In genomic region chr7:18667466-18667865, GRCh38 we compare ENCODE assay signal across 11 cellular contexts.
DNase-seq lines count a peak whose midpoint lies in the region; ATAC-seq and TF ChIP-seq lines count a peak whose summit lies in the region.
"Had no signal": no experiment of that assay in that cellular context is flagged by ENCODE, and none has a peak within 500 bp of the region (broad histone marks: within the 10 kb centered on the region; RNA-seq: fewer than 3 reads in every experiment).

No MANE protein-coding gene starts in this region.

- H3K4me3 Mint-ChIP-seq in HFFc6 = 0 out of 2 replicates have a peak overlapping the region, but pooled peaks have one; percentile 4
- H3K4me3 Mint-ChIP-seq: H9 had no signal

- no peak for TF ChIP-seq CTCF in HFFc6 (IDR thresholded peaks at IDR 0.05)

- H3K9me3 Mint-ChIP-seq in HFFc6 = no peaks in the 10 kb centered on the region
- H3K9me3 Mint-ChIP-seq: H9 had no signal

- DNase-seq in HFFc6 = peak; percentile 64
- peak; percentile 52 for DNase-seq in SW480 (ENCODE audit: low spot score)
- DNase-seq in glomerular visceral epithelial cell (ENCODE audit: extremely low spot score) = peak; percentile 47
- DNase-seq in smooth muscle cell of the brain vasculature (ENCODE audit: low read depth, low spot score) = peak; percentile 55
- DNase-seq in occipital lobe (lab: John Stamatoyannopoulos, UW) = no peak
- no peak for DNase-seq in midbrain (lab: John Stamatoyannopoulos, UW)
- DNase-seq: activated CD8-positive, alpha-beta memory T cell treated with anti-CD3 and anti-CD28 coated beads for 24 hours; colonic mucosa; H9 had no signal

- 0 out of 2 replicates have a peak overlapping the region, but pooled peaks have one; percentile 31 for H3K27ac Mint-ChIP-seq in HFFc6
- H3K27ac Mint-ChIP-seq: H9 had no signal

- no peak for ATAC-seq in HG02973 (IDR thresholded peaks at IDR 0.05; ENCODE audit: unreplicated experiment)
- ATAC-seq: GM12878 had no signal

- H3K4me1 Mint-ChIP-seq in HFFc6 (ENCODE audit: low read depth) = peaks cover 32% of the 10 kb centered on the region
- H3K4me1 Mint-ChIP-seq: H9 had no signal

- no peaks in the 10 kb centered on the region for H3K27me3 Mint-ChIP-seq in HFFc6 (ENCODE audit: insufficient read depth)

- H3K36me3 Mint-ChIP-seq in HFFc6 (ENCODE audit: low read depth) = peaks cover 10% of the 10 kb centered on the region

Comparison
In these comparisons a context has a peak if more than half of its experiments do, and no peak if none do; other contexts are left out.
1. DNase-seq: peak in HFFc6 (single experiment), SW480 (single experiment), glomerular visceral epithelial cell (single experiment) and smooth muscle cell of the brain vasculature (single experiment); none in occipital lobe (single experiment) and midbrain (single experiment).